19 cellular contexts compared by ENCODE assay signal in the genomic region with DNA sequence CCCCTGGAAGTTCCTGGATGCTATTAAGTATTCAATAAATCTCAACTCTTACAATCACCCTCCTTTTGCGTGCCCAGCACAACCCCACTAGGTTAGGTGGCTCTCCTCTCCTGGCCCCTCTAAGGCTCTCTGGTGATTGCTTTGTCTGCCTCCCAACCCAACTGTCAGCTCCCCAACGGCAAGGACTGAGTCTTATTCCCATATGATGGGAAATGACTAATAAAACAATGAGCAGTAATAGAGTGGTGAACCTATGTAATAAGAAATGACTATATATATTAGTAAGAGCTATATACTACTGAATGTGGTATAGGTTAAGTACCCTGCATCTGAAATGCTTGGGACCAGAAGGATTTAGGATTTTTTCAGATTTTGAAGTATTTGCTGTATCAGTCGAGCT. TPM values are rescaled to one million over a fixed set of nuclear protein-coding genes. Genes with fewer than 3 reads are reported as not detected.
DNase-seq lines count a peak whose midpoint lies in the region; ATAC-seq and TF ChIP-seq lines count a peak whose summit lies in the region.
"Had no signal": no experiment of that assay in that cellular context is flagged by ENCODE, and none has a peak within 500 bp of the region (broad histone marks: within the 10 kb centered on the region; RNA-seq: fewer than 3 reads in every experiment).

No MANE protein-coding gene starts in this region.

- H3K4me3 ChIP-seq in IMR-90 (ENCODE audit: insufficient read depth, low read depth, low read length): no peak overlapping the region
- H3K4me3 ChIP-seq in smooth muscle cell: no peak overlapping the region
- H3K4me3 ChIP-seq: gastrocnemius medialis, prostate gland had no signal

- peaks cover 14% of the 10 kb centered on the region; the same call in 1 of the 2 replicates for H4K20me1 ChIP-seq in IMR-90 (ENCODE audit: insufficient read depth, low read length)
- H4K20me1 ChIP-seq in smooth muscle cell (ENCODE audit: low read depth): peaks cover 19% of the 10 kb centered on the region

- peak overlapping the region; percentile 39; the same call in 1 of the 2 replicates for H3K23ac ChIP-seq in IMR-90 (ENCODE audit: low read depth, low read length)

- BruUV-seq in IMR-90 (replicated peaks; lab: Mats Ljungman, UMichigan): no TSS peak

- no peak overlapping the region; the same call in 1 of the 2 replicates for H4K5ac ChIP-seq in IMR-90 (ENCODE audit: low read depth, low read length)

- peak overlapping the region; percentile 61; the same call in 1 of the 2 replicates for H2BK120ac ChIP-seq in IMR-90 (ENCODE audit: low read depth, low read length)

- in situ Hi-C loops in IMR-90 (cut with MboI; ENCODE audit: low sequenced_read_pairs): no loop called here

- no peak for TF ChIP-seq RAD21 in IMR-90 (IDR thresholded peaks at IDR 0.05; ENCODE audit: low read length)

- peak overlapping the region; percentile 68 for H2BK5ac ChIP-seq in IMR-90 (ENCODE audit: low read depth, low read length, poor library complexity, severe bottlenecking)

- peak overlapping the region; percentile 3; the same call in 1 of the 2 replicates for H3K18ac ChIP-seq in IMR-90 (ENCODE audit: low read depth, low read length)

- H3K4me2 ChIP-seq in IMR-90 (ENCODE audit: low read depth, low read length) (no peak overlapping the region), smooth muscle cell (no peak overlapping the region)

- peaks cover 33 to 76% of the 10 kb centered on the region in 2 experiments for H3K79me1 ChIP-seq in IMR-90 (ENCODE audit: low read depth in 1 of 2, low read length in 2 of 2)

- CTCF ChIA-PET in IMR-90 (lab: Yijun Ruan, JAX): no interaction called here

- H3K27me3 ChIP-seq in IMR-90 (ENCODE audit: control insufficient read depth, insufficient read depth, low read length) (no peaks in the 10 kb centered on the region), smooth muscle cell (ENCODE audit: low read depth) (no peaks in the 10 kb centered on the region)
- H3K27me3 ChIP-seq: dorsolateral prefrontal cortex, gastrocnemius medialis had no signal

- H3K9ac ChIP-seq in IMR-90 (ENCODE audit: low read depth, low read length) (no peak overlapping the region), smooth muscle cell (ENCODE audit: low read depth) (no peak overlapping the region)

- 0 out of 2 replicates have a peak overlapping the region, but pooled peaks have one; percentile 23 for H3K14ac ChIP-seq in IMR-90 (replicated peaks; ENCODE audit: low read depth, low read length)

- intact Hi-C loops in IMR-90 (cut with micrococcal nuclease): no loop called here
- intact Hi-C loops in dendritic cell treated with granulocyte-macrophage colony-stimulating factor and Interleukin-4, amounts not matched to agents 40 ng/mL and 50 ng/mL, for 4 days (cut with micrococcal nuclease): loop anchor here (10.0 kb wide), 1 partner anchor 157 kb away; no protein-coding TSS in a partner anchor

- H3K4me1 Mint-ChIP-seq in dendritic cell treated with granulocyte-macrophage colony-stimulating factor and Interleukin-4, amounts not matched to agents 40 ng/mL and 50 ng/mL, for 4 days (ENCODE audit: low read depth): peaks cover 93% of the 10 kb centered on the region

- ATAC-seq in IMR-90 (ENCODE audit: low read depth) (no peak), GM21381 (IDR thresholded peaks at IDR 0.05; ENCODE audit: unreplicated experiment) (no peak)
- ATAC-seq: gastrocnemius medialis had no signal

- peaks cover 88% of the 10 kb centered on the region for H3K36me3 Mint-ChIP-seq in dendritic cell treated with granulocyte-macrophage colony-stimulating factor and Interleukin-4, amounts not matched to agents 40 ng/mL and 50 ng/mL, for 4 days (ENCODE audit: low read depth)

- peaks cover 45% of the 10 kb centered on the region for H3K79me2 ChIP-seq in smooth muscle cell (ENCODE audit: low read depth)

- H3K27ac ChIP-seq in IMR-90 (ENCODE audit: insufficient read depth, low read length) (peak overlapping the region; percentile 57), smooth muscle cell (ENCODE audit: low read depth) (peak overlapping the region; percentile 57)
- H3K27ac ChIP-seq: gastrocnemius medialis had no signal

- dilution Hi-C loops in IMR-90 (cut with HindIII; ENCODE audit: low sequenced_read_pairs, unreplicated experiment): no loop called here

- H2BK15ac ChIP-seq in IMR-90 (ENCODE audit: low read depth, low read length): no peak overlapping the region; the same call in 2 of the 3 replicates

- H3K4me1 ChIP-seq in IMR-90 (ENCODE audit: control insufficient read depth, insufficient read depth, low read length): peaks cover 16% of the 10 kb centered on the region
- H3K4me1 ChIP-seq in smooth muscle cell (ENCODE audit: low read depth): peaks cover 2% of the 10 kb centered on the region

- peak overlapping the region; percentile 48 for H4K91ac ChIP-seq in IMR-90 (ENCODE audit: insufficient read depth, low read depth, low read length)

- no peak for TF ChIP-seq CTCF in IMR-90 (conservative IDR thresholded peaks at IDR 0.05; ENCODE audit: low read depth, low read length)
- no peak for TF ChIP-seq CTCF in smooth muscle cell (IDR thresholded peaks at IDR 0.05; ENCODE audit: borderline replicate concordance, insufficient read depth, poor library complexity, severe bottlenecking)

- peak overlapping the region; percentile 77 for H3K4ac ChIP-seq in IMR-90 (ENCODE audit: low read depth, low read length)

- H3K36me3 ChIP-seq in IMR-90 (ENCODE audit: control insufficient read depth, insufficient read depth, low read length) (peaks cover 16% of the 10 kb centered on the region), smooth muscle cell (ENCODE audit: low read depth) (peaks cover 4% of the 10 kb centered on the region)
- H3K36me3 ChIP-seq: prostate gland had no signal

- H3K4me3 Mint-ChIP-seq in dendritic cell treated with granulocyte-macrophage colony-stimulating factor and Interleukin-4, amounts not matched to agents 40 ng/mL and 50 ng/mL, for 4 days: peak overlapping the region; percentile 45
- H3K4me3 Mint-ChIP-seq: nephron had no signal

- H2AFZ ChIP-seq in IMR-90 (replicated peaks; ENCODE audit: low read length, poor library complexity) (no peak overlapping the region), smooth muscle cell (ENCODE audit: low read depth) (no peak overlapping the region)

- no peak for TF ChIP-seq POLR2A in IMR-90 (IDR thresholded peaks at IDR 0.05; ENCODE audit: low read depth, low read length)

- WGBS in IMR-90 (ENCODE audit: extremely low coverage in 2 of 2, insufficient read length in 1 of 2), 2 experiments: no CpG with 5 or more reads among the region's 3 CpGs
- 92% methylated on average over 3 of the region's 3 CpGs for WGBS in smooth muscle cell (ENCODE audit: low lambda C conversion rate)

- no peaks in the 10 kb centered on the region for H3K27me3 Mint-ChIP-seq in dendritic cell treated with granulocyte-macrophage colony-stimulating factor and Interleukin-4, amounts not matched to agents 40 ng/mL and 50 ng/mL, for 4 days
- H3K27me3 Mint-ChIP-seq: activated naive CD8-positive, alpha-beta T cell treated with anti-CD3 and anti-CD28 coated beads, Interleukin-2, amount 10 ng/mL, durations not matched to agents 7 days and 5 days had no signal

- H3K9me3 ChIP-seq in IMR-90 (ENCODE audit: control insufficient read depth, insufficient read depth, low read length): no peaks in the 10 kb centered on the region
- H3K9me3 ChIP-seq in smooth muscle cell (replicated peaks; ENCODE audit: low read depth): no peaks in the 10 kb centered on the region
- H3K9me3 ChIP-seq: gastrocnemius medialis, prostate gland had no signal

- peak overlapping the region; percentile 86 for H2AK5ac ChIP-seq in IMR-90 (ENCODE audit: low read depth, low read length)

- peaks cover under 1% of the 10 kb centered on the region for H3F3A ChIP-seq in smooth muscle cell (ENCODE audit: low read depth)

- H2AK9ac ChIP-seq in IMR-90 (replicated peaks; ENCODE audit: low read depth, low read length, poor library complexity): no peak overlapping the region

- peak overlapping the region; percentile 11 to 30; a peak in 1 of 4 replicates for H4K8ac ChIP-seq in IMR-90 (ENCODE audit: low read depth in 2 of 2, low read length in 2 of 2)

- peak overlapping the region; percentile 80 for H3K27ac Mint-ChIP-seq in dendritic cell treated with granulocyte-macrophage colony-stimulating factor and Interleukin-4, amounts not matched to agents 40 ng/mL and 50 ng/mL, for 4 days

- H3K56ac ChIP-seq in IMR-90 (ENCODE audit: extremely low read depth, insufficient read depth, low read length): no peak overlapping the region

- DNase-seq in ELR (ENCODE audit: low read depth) (peak; percentile 86), IMR-90 (peak; percentile 31), smooth muscle cell (lab: John Stamatoyannopoulos, UW; ENCODE audit: unreplicated experiment) (no peak), NCI-H1930 (lab: John Stamatoyannopoulos, UW) (no peak), D341Med (ENCODE audit: low spot score) (no peak)
- DNase-seq: activated CD4-positive, alpha-beta T cell treated with anti-CD3 and anti-CD28 coated beads, Interleukin-2, amount 50 U/mL, for 1 hour; activated naive CD8-positive, alpha-beta T cell treated with anti-CD3 and anti-CD28 coated beads, Interleukin-2, amount 10 ng/mL, durations not matched to agents 7 days and 5 days; activated T-cell treated with anti-CD3 and anti-CD28 coated beads, Interleukin-2, amount 50 U/mL, for 1 hour; DND-41; dorsolateral prefrontal cortex; erythroblast; gastrocnemius medialis; KBM-7; NCI-H187; NCI-H226 had no signal

- peaks cover 26% of the 10 kb centered on the region for H3K9me1 ChIP-seq in IMR-90 (ENCODE audit: insufficient read depth, low read length)

- no peaks in the 10 kb centered on the region for H3K9me3 Mint-ChIP-seq in dendritic cell treated with granulocyte-macrophage colony-stimulating factor and Interleukin-4, amounts not matched to agents 40 ng/mL and 50 ng/mL, for 4 days
- H3K9me3 Mint-ChIP-seq: activated naive CD8-positive, alpha-beta T cell treated with anti-CD3 and anti-CD28 coated beads, Interleukin-2, amount 10 ng/mL, durations not matched to agents 7 days and 5 days; nephron had no signal

- no peak overlapping the region for H2BK20ac ChIP-seq in IMR-90 (ENCODE audit: low read depth, low read length)

- POLR2A ChIA-PET in IMR-90 (lab: Charles Lee; ENCODE audit: unreplicated experiment): no interaction called here

TF ChIP-seq in IMR-90, 13 proteins besides CTCF, POLR2A, EP300 and RAD21 (continues in another document):
- TF ChIP-seq MXI1 (IDR thresholded peaks at IDR 0.05; ENCODE audit: borderline replicate concordance, low read depth, low read length): no peak
- TF ChIP-seq CEBPB (IDR thresholded peaks at IDR 0.05; ENCODE audit: low read depth, low read length): no peak
- no peak for TF ChIP-seq MAZ (IDR thresholded peaks at IDR 0.05; ENCODE audit: borderline replicate concordance, low read depth, low read length)
- TF ChIP-seq BHLHE40 (IDR thresholded peaks at IDR 0.05; ENCODE audit: low read depth, low read length): no peak

RNA-seq across cellular contexts. Expression of gene APPL2, which starts 8.1 kb away (rescaled TPM):
- total RNA-seq in IMR-90 (2012; rRNA removed) (42.3 and 53.3 TPM in 2 replicates), smooth muscle cell (19.8 and 32.8 TPM in 2 replicates)
- polyA plus RNA-seq in IMR-90 (2012; rRNA removed) (50.3 and 65.8 TPM in 2 replicates), smooth muscle cell (17.7 and 22.4 TPM in 2 replicates)
- polyA plus RNA-seq in IMR-90 (2012; cell fraction: cytosol; rRNA removed): 18.1 and 37.3 TPM in 2 replicates
- polyA plus RNA-seq in IMR-90 (2012; cell fraction: nucleus; rRNA removed; ENCODE audit: low replicate concordance): 26.2 and 113 TPM in 2 replicates

Comparison
In these comparisons a context has a peak if more than half of its experiments do, and no peak if none do; other contexts are left out.
1. DNase-seq: peak in ELR (single experiment) and IMR-90 (single experiment); none in smooth muscle cell (single experiment), NCI-H1930 (0 of 2) and D341Med (single experiment).